8 cellular contexts compared by ENCODE assay signal in the genomic region with DNA sequence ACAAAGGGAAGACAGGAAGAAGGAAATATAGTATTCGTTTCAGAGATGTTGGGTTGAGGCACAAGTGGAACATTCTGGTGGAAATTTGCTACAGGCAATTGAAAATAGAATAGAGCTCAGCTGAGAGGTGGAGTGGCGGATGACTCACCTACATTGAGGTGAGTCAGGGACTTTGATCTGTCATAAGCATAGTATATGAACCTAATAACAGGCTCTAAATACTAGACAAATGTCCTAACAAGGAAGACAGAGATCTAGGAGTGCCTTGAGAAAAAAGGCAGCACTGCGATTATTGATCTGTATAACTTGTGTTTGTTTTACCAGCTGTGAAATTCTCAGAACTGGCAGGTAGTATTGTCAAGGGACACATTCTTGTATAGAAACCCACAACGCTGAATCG. TPM values are rescaled to one million over a fixed set of nuclear protein-coding genes. Genes with fewer than 3 reads are reported as not detected.
DNase-seq lines count a peak whose midpoint lies in the region; ATAC-seq, FAIRE-seq and TF ChIP-seq lines count a peak whose summit lies in the region.

No MANE protein-coding gene starts in this region.

- FAIRE-seq in H1 (lab: Jason Lieb, UNC) (no peak), urothelium cell line (lab: Jason Lieb, UNC) (no peak)

- H3K23ac ChIP-seq in H1 (ENCODE audit: insufficient read length) = no peak overlapping the region

- peak overlapping the region; percentile 67 to 92 for H3K4me2 ChIP-seq in H1 (ENCODE audit: insufficient read depth in 1 of 2, low read depth in 2 of 2, low read length in 2 of 2)

- peaks cover 5% of the 10 kb centered on the region; the same call in 1 of the 2 replicates for H3K23me2 ChIP-seq in H1 (ENCODE audit: low read depth, low read length)

- peak overlapping the region; percentile 13; the same call in 1 of the 2 replicates for H2AFZ ChIP-seq in H1 (ENCODE audit: low read length)

- intact Hi-C loops in Right ventricle myocardium inferior (cut with DNase I) = no loop called here

- H2BK120ac ChIP-seq in H1 (replicated peaks; ENCODE audit: low read depth, low read length) = no peak overlapping the region

- H2AK5ac ChIP-seq in H1 (ENCODE audit: low read depth, low read length) = no peak overlapping the region

- H4K5ac ChIP-seq in H1 (ENCODE audit: insufficient read length, low read depth, low read length) = no peak overlapping the region

- H3K79me1 ChIP-seq in H1 (ENCODE audit: low read depth, low read length) = no peaks in the 10 kb centered on the region

- H3K9ac ChIP-seq in H1 (replicated peaks in 1 of 4; ENCODE audit: extremely low read depth in 1 of 4, low read depth in 3 of 4, low read length in 3 of 4) = no peak overlapping the region

- no peak overlapping the region for H2BK20ac ChIP-seq in H1 (ENCODE audit: low read length)

- no peak overlapping the region for H2BK15ac ChIP-seq in H1 (ENCODE audit: low read length)

- H3K4ac ChIP-seq in H1 (replicated peaks; ENCODE audit: insufficient read length, low read depth, low read length) = no peak overlapping the region

- H3K36me3 ChIP-seq in right atrium auricular region (no peaks in the 10 kb centered on the region), H1 (ENCODE audit: control insufficient read depth in 2 of 4, insufficient read depth in 4 of 4, low read length in 3 of 4) (no peaks in the 10 kb centered on the region; a peak in 1 of 8 replicates), neutrophil (peaks cover 5% of the 10 kb centered on the region)

- H3K79me2 ChIP-seq in H1 (ENCODE audit: control insufficient read depth in 1 of 2, insufficient read depth in 2 of 2, low read length in 2 of 2) = peaks cover 8 to 36% of the 10 kb centered on the region in 2 experiments; a peak in 3 of 4 replicates

- POLR2A ChIA-PET in H1 (lab: Charles Lee; ENCODE audit: partially characterized antibody) = interaction anchor here (0.8 to 4.9 kb wide), 19 partner anchors 7 to 888 kb away, joined by 3 to 75 read pairs (median 9); partner anchors contain the start of genes DOCK4, LSMEM1 and ZNF277

- ATAC-seq in Right ventricle myocardium inferior = no peak

- no peak for TF ChIP-seq CTCF in right atrium auricular region (IDR thresholded peaks at IDR 0.05)
- no peak for TF ChIP-seq CTCF in H1 (IDR thresholded peaks at IDR 0.05; ENCODE audit: control extremely low read depth in 1 of 3, insufficient read depth in 1 of 3, low read depth in 1 of 3, low read length in 3 of 3)
- no peak for TF ChIP-seq CTCF in neutrophil (IDR thresholded peaks at IDR 0.05)
- no peak for TF ChIP-seq CTCF in GM10266 (IDR thresholded peaks at IDR 0.05; ENCODE audit: control insufficient read depth, insufficient read depth, low read depth, missing control alignments)

- WGBS in H1 (ENCODE audit: extremely low coverage in 1 of 2, insufficient coverage in 1 of 2, insufficient read length in 1 of 2, insufficient replicate concordance in 2 of 2, low coverage in 1 of 2, low lambda C conversion rate in 2 of 2, missing lambda C conversion rate in 1 of 2), 2 experiments = 77% methylated on average over 5 of the region's 5 CpGs; no CpG with 5 or more reads in 1 of the 2 experiments

- H3K18ac ChIP-seq in H1 (ENCODE audit: extremely low read depth, low read length) = no peak overlapping the region

- H3K27ac ChIP-seq in right atrium auricular region (peak overlapping the region; percentile 99 to 100), H1 (ENCODE audit: low read depth, low read length) (no peak overlapping the region), neutrophil (peak overlapping the region; percentile 93)

- no peak overlapping the region for H4K8ac ChIP-seq in H1 (ENCODE audit: extremely low read depth, insufficient read depth, low read length)

- no peak overlapping the region for H2BK12ac ChIP-seq in H1 (ENCODE audit: low read depth, low read length)

- H4K20me1 ChIP-seq in H1 (replicated peaks in 1 of 2; ENCODE audit: control insufficient read depth in 1 of 2, insufficient read depth in 2 of 2, low read length in 2 of 2) = peaks cover 3 to 5% of the 10 kb centered on the region in 2 experiments

- H3K27me3 ChIP-seq in right atrium auricular region = no peaks in the 10 kb centered on the region
- H3K27me3 ChIP-seq in H1 (replicated peaks in 1 of 4; ENCODE audit: control insufficient read depth in 3 of 4, extremely low read depth in 1 of 4, insufficient read depth in 3 of 4, low read length in 3 of 4) = no peaks in the 10 kb centered on the region
- no peaks in the 10 kb centered on the region for H3K27me3 ChIP-seq in neutrophil

- no peak overlapping the region for H3K14ac ChIP-seq in H1 (ENCODE audit: insufficient read length)

- H3K56ac ChIP-seq in H1 (replicated peaks; ENCODE audit: insufficient read length, low read depth, low read length) = no peak overlapping the region

- H4K91ac ChIP-seq in H1 (replicated peaks; ENCODE audit: insufficient read length, low read length) = no peak overlapping the region

- DNase-seq in right atrium auricular region (ENCODE audit: low spot score) = no peak
- DNase-seq in Right ventricle myocardium inferior (ENCODE audit: missing footprints) = no peak
- DNase-seq in activated CD4-positive, alpha-beta T cell treated with anti-CD3 and anti-CD28 coated beads for 48 hours = peak; percentile 67
- no peak for DNase-seq in H1 (ENCODE audit: low read depth in 1 of 2, low spot score in 2 of 2)
- DNase-seq in urothelium cell line (ENCODE audit: low spot score) = peak; percentile 30
- DNase-seq in G401 (ENCODE audit: low spot score) = no peak
- no peak for DNase-seq in GM10266 (ENCODE audit: extremely low spot score)

- TF ChIP-seq RAD21 in H1 (IDR thresholded peaks at IDR 0.05 in 1 of 2, conservative IDR thresholded peaks at IDR 0.05 in 1 of 2; ENCODE audit: low read depth in 2 of 2, low read length in 2 of 2) = no peak

- TF ChIP-seq EP300 in H1 (IDR thresholded peaks at IDR 0.05; ENCODE audit: borderline replicate concordance in 1 of 2, low read depth in 2 of 2, low read length in 2 of 2) = no peak

- TF ChIP-seq POLR2A in H1 (IDR thresholded peaks at IDR 0.05; ENCODE audit: control extremely low read depth in 1 of 2, low read depth in 2 of 2, low read length in 2 of 2) = no peak

- CTCF ChIA-PET in H1 (lab: Charles Lee; ENCODE audit: partially characterized antibody) = interaction anchor here (1.0 kb wide), 1 partner anchor 12 kb away, joined by 4 read pairs; no protein-coding TSS in a partner anchor

- in situ Hi-C loops in G401 (cut with HindIII; ENCODE audit: low sequenced_read_pairs) = no loop called here

- peaks cover 0 to 34% of the 10 kb centered on the region in 2 donors for H3K4me1 ChIP-seq in right atrium auricular region
- H3K4me1 ChIP-seq in H1 (replicated peaks in 1 of 4; ENCODE audit: control insufficient read depth in 3 of 4, insufficient read depth in 4 of 4, low read length in 3 of 4) = peaks cover 0 to 8% (median under 1%) of the 10 kb centered on the region in 4 experiments; a peak in 2 of 7 replicates
- peaks cover 79 to 87% of the 10 kb centered on the region in 2 experiments for H3K4me1 ChIP-seq in neutrophil (ENCODE audit: control insufficient read depth in 1 of 2, insufficient read depth in 1 of 2, low read depth in 1 of 2, low read length in 1 of 2)

- peak overlapping the region; percentile 84 to 100 for H3K4me3 ChIP-seq in right atrium auricular region
- peak overlapping the region; percentile 76 to 98 (median 87); a peak in 7 of 8 replicates for H3K4me3 ChIP-seq in H1 (ENCODE audit: extremely low read depth in 1 of 4, insufficient read depth in 2 of 4, low read depth in 3 of 4, low read length in 4 of 4)
- H3K4me3 ChIP-seq in neutrophil (ENCODE audit: low read depth in 1 of 2, low read length in 1 of 2) = peak overlapping the region; percentile 94 to 96

- no peak overlapping the region for H2BK5ac ChIP-seq in H1 (ENCODE audit: low read depth, low read length)

- H3K9me3 ChIP-seq in right atrium auricular region = no peaks in the 10 kb centered on the region
- no peaks in the 10 kb centered on the region for H3K9me3 ChIP-seq in H1 (ENCODE audit: insufficient read depth in 2 of 2, low read depth in 1 of 2, low read length in 1 of 2)
- no peaks in the 10 kb centered on the region for H3K9me3 ChIP-seq in neutrophil

TF ChIP-seq in H1, 55 proteins besides CTCF, POLR2A, EP300 and RAD21:
- TF ChIP-seq EZH2 (IDR thresholded peaks at IDR 0.05; ENCODE audit: low read depth, low read length, severe bottlenecking) = no peak
- peak; percentile 16; the same call in 1 of the 2 replicates for TF ChIP-seq JUND (IDR thresholded peaks at IDR 0.05; ENCODE audit: low read length)

RNA-seq across cellular contexts. Expression of gene IFRD1, which starts 0.9 kb away (rescaled TPM):
- total RNA-seq in right atrium auricular region = 10 to 100 TPM; 11.2 to 25.5 TPM
- 17.8 TPM for total RNA-seq in Right ventricle myocardium inferior
- 50.4 and 50.5 TPM in 2 replicates for total RNA-seq in H1 (2021; fragmentation: NEBNext Ultra II Directional; extraction: Animal tissue kit (Norgen Biotek cat#: 25700))
- 17.1 and 23.0 TPM in 2 replicates for polyA plus RNA-seq in H1 (2011; rRNA removed)
- 35.7 TPM for polyA plus RNA-seq in H1 (2011; cell fraction: cytosol; rRNA removed)
- 35.8 TPM for polyA plus RNA-seq in H1 (2011; cell fraction: nucleus; rRNA removed)
- 21.6 to 48.4 TPM (median 26.3 TPM) in 4 replicates for polyA plus RNA-seq in H1 (2012, experiment 1 of 2)
- 3.2 TPM for polyA plus RNA-seq in H1 (2012, experiment 2 of 2)
- 31.7 TPM for polyA plus RNA-seq in H1 (2013, experiment 1 of 2)
- 31.0 TPM for polyA plus RNA-seq in H1 (2013, experiment 2 of 2)
- polyA minus RNA-seq in H1 (2011; rRNA and poly(A)+ RNA removed) = 30.4 and 42.0 TPM in 2 replicates
- polyA minus RNA-seq in H1 (2011; cell fraction: cytosol; rRNA and poly(A)+ RNA removed) = 19.4 TPM
- 72.0 TPM for polyA minus RNA-seq in H1 (2011; cell fraction: nucleus; rRNA and poly(A)+ RNA removed)
- 24.1 and 26.3 TPM in 2 replicates for total RNA-seq in G401 (2014; rRNA removed; shearing (Covaris generic))

RNA-seq across cellular contexts. Expression of gene LSMEM1, which starts 31.4 kb away (rescaled TPM):
- total RNA-seq in right atrium auricular region (1 to 10 TPM; 1.0 to 1.7 TPM), Right ventricle myocardium inferior (1.9 TPM)
- total RNA-seq in H1 (2021; fragmentation: NEBNext Ultra II Directional; extraction: Animal tissue kit (Norgen Biotek cat#: 25700)) = 1.1 and 2.2 TPM in 2 replicates
- polyA plus RNA-seq in H1 (2011; rRNA removed) = 0.16 and 0.33 TPM in 2 replicates
- polyA plus RNA-seq in H1 (2011; cell fraction: cytosol; rRNA removed) = 0.61 TPM
- polyA plus RNA-seq in H1 (2011; cell fraction: nucleus; rRNA removed) = 0.54 TPM
- 0.64 to 2.3 TPM (median 0.90 TPM) in 4 replicates for polyA plus RNA-seq in H1 (2012, experiment 1 of 2)
- not detected for polyA plus RNA-seq in H1 (2012, experiment 2 of 2)
- polyA plus RNA-seq in H1 (2013, experiment 1 of 2) = 0.87 TPM
- 1.2 TPM for polyA plus RNA-seq in H1 (2013, experiment 2 of 2)
- polyA minus RNA-seq in H1 (2011; rRNA and poly(A)+ RNA removed) = not detected in 2 replicates
- polyA minus RNA-seq in H1 (2011; cell fraction: cytosol; rRNA and poly(A)+ RNA removed) = not detected
- 1.3 TPM for polyA minus RNA-seq in H1 (2011; cell fraction: nucleus; rRNA and poly(A)+ RNA removed)
- not detected in 2 replicates for total RNA-seq in G401 (2014; rRNA removed; shearing (Covaris generic))

Comparison
In these comparisons a context has a peak if more than half of its experiments do, and no peak if none do; other contexts are left out.
1. DNase-seq: peak in activated CD4-positive, alpha-beta T cell treated with anti-CD3 and anti-CD28 coated beads for 48 hours (single experiment) and urothelium cell line (single experiment); none in right atrium auricular region (single experiment), Right ventricle myocardium inferior (single experiment), H1 (0 of 2), G401 (single experiment) and GM10266 (single experiment).
2. Peak in every context shown above with its lines, with median percentiles within 50 percentile points of each other: H3K4me3 ChIP-seq.